In genomic region chr22:10780281-10780680, GRCh38 we compare ENCODE assay signal across 29 cellular contexts.
A peak's percentile ranks its signal among the peaks of the same experiment; 100 is the strongest.
DNase-seq lines count a peak whose midpoint lies in the region; ATAC-seq and TF ChIP-seq lines count a peak whose summit lies in the region.
"Had no signal": no experiment of that assay in that cellular context is flagged by ENCODE, and none has a peak within 500 bp of the region (broad histone marks: within the 10 kb centered on the region; RNA-seq: fewer than 3 reads in every experiment).

No MANE protein-coding gene starts in this region.

- H3K36me3 Mint-ChIP-seq in activated T-cell treated with anti-CD3 and anti-CD28 coated beads, Interleukin-2, amount 50 U/mL, for 4 hours (ENCODE audit: insufficient read depth) = no peaks in the 10 kb centered on the region
- H3K36me3 Mint-ChIP-seq in endodermal cell (ENCODE audit: low read depth) (peaks cover 7% of the 10 kb centered on the region), memory B cell (no peaks in the 10 kb centered on the region)
- H3K36me3 Mint-ChIP-seq: activated naive CD8-positive, alpha-beta T cell had no signal

- H3K4me1 ChIP-seq in endodermal cell (ENCODE audit: control insufficient read depth, insufficient read depth, low read length) (no peaks in the 10 kb centered on the region), upper lobe of right lung (no peaks in the 10 kb centered on the region)
- H3K4me1 ChIP-seq: ascending aorta, esophagus squamous epithelium had no signal

- no peak overlapping the region for H3K27ac ChIP-seq in endodermal cell (ENCODE audit: low read depth, low read length)
- H3K27ac ChIP-seq in upper lobe of right lung = no peak overlapping the region
- H3K27ac ChIP-seq: ascending aorta, cardiac muscle cell, coronary artery, esophagus squamous epithelium, PC-9 had no signal

- DNase-seq in activated T-cell treated with anti-CD3 and anti-CD28 coated beads, Interleukin-2, amount 50 U/mL, for 4 hours = no peak
- no peak for DNase-seq in activated T-cell treated with anti-CD3 and anti-CD28 coated beads, Interleukin-2, amount 50 U/mL, for 48 hours
- DNase-seq in endodermal cell (no peak), memory B cell (ENCODE audit: low spot score in 2 of 2) (no peak), upper lobe of right lung (no peak), NCI-H345 (lab: John Stamatoyannopoulos, UW) (no peak)
- DNase-seq: 8988T; activated CD4-positive, alpha-beta memory T cell treated with anti-CD3 and anti-CD28 coated beads, Interleukin-2, amount 10 ng/mL, durations not matched to agents 7 days and 5 days; activated effector memory CD4-positive, alpha-beta T cell treated with Interleukin-2 at 50 U/mL for 16 hours; CD4-positive, CD25-positive, alpha-beta regulatory T cell; effector memory CD8-positive, alpha-beta T cell; esophagus squamous epithelium; left cardiac atrium; naive thymus-derived CD8-positive, alpha-beta T cell; NCI-H1048; NCI-H187; NCI-H2171 treated with DMSO at 0.1 percent for 48 hours; NCI-H524; PC-9; stimulated activated CD4-positive, alpha-beta T cell treated with anti-CD3 and anti-CD28 coated beads, Interleukin-2, amount 100 ng/mL, for 24 hours; substantia nigra had no signal

- H3K27me3 ChIP-seq in endodermal cell (ENCODE audit: control insufficient read depth, insufficient read depth, low read length, poor library complexity, severe bottlenecking) (no peaks in the 10 kb centered on the region), upper lobe of right lung (no peaks in the 10 kb centered on the region)
- H3K27me3 ChIP-seq: ascending aorta, cardiac muscle cell, esophagus squamous epithelium had no signal

- ATAC-seq in activated T-cell treated with anti-CD3 and anti-CD28 coated beads, Interleukin-2, amount 50 U/mL, for 4 hours = peak; percentile 19 to 27
- peak; percentile 4 for ATAC-seq in memory B cell (ENCODE audit: low read depth)
- ATAC-seq in upper lobe of right lung = peak; percentile 27
- ATAC-seq in GM21381 (IDR thresholded peaks at IDR 0.05; ENCODE audit: unreplicated experiment) = no peak
- ATAC-seq in HG03457 (IDR thresholded peaks at IDR 0.05; ENCODE audit: unreplicated experiment) = no peak
- ATAC-seq: activated CD4-positive, CD25-positive, alpha-beta regulatory T cell treated with anti-CD3 and anti-CD28 coated beads, Interleukin-2, amount 50 U/mL, for 24 hours; effector memory CD8-positive, alpha-beta T cell; GM23338 had no signal

- intact Hi-C loops in upper lobe of right lung (cut with DNase I) = no loop called here

- H3K4me3 ChIP-seq in endodermal cell (ENCODE audit: low read length) = peak overlapping the region; percentile 59
- H3K4me3 ChIP-seq in upper lobe of right lung = no peak overlapping the region
- H3K4me3 ChIP-seq: ascending aorta, cardiac muscle cell, coronary artery, esophagus squamous epithelium, PC-9 had no signal

- peaks cover 82% of the 10 kb centered on the region for H3K9me3 ChIP-seq in endodermal cell (ENCODE audit: control insufficient read depth, low read length)
- peaks cover 5% of the 10 kb centered on the region for H3K9me3 ChIP-seq in upper lobe of right lung

- WGBS in endodermal cell (ENCODE audit: insufficient coverage in 1 of 2, insufficient read length in 1 of 2), 2 experiments = 65 to 66% methylated on average over 8 of the region's 8 CpGs

- H3K27ac Mint-ChIP-seq in endodermal cell (no peak overlapping the region), memory B cell (no peak overlapping the region)
- H3K27ac Mint-ChIP-seq: activated CD4-positive, alpha-beta memory T cell treated with anti-CD3 and anti-CD28 coated beads, Interleukin-2, amount 10 ng/mL, durations not matched to agents 7 days and 5 days; activated naive CD8-positive, alpha-beta T cell; CD4-positive, CD25-positive, alpha-beta regulatory T cell; effector memory CD8-positive, alpha-beta T cell; GM23338; naive thymus-derived CD8-positive, alpha-beta T cell had no signal

- H3K36me3 ChIP-seq in endodermal cell (ENCODE audit: control insufficient read depth, insufficient read depth, low read length) = no peaks in the 10 kb centered on the region
- H3K36me3 ChIP-seq in upper lobe of right lung = no peaks in the 10 kb centered on the region
- H3K36me3 ChIP-seq: ascending aorta, cardiac muscle cell, esophagus squamous epithelium had no signal

- no peaks in the 10 kb centered on the region for H3K4me1 Mint-ChIP-seq in activated T-cell treated with anti-CD3 and anti-CD28 coated beads, Interleukin-2, amount 50 U/mL, for 4 hours (ENCODE audit: low read depth)
- no peaks in the 10 kb centered on the region for H3K4me1 Mint-ChIP-seq in endodermal cell
- no peaks in the 10 kb centered on the region for H3K4me1 Mint-ChIP-seq in memory B cell
- H3K4me1 Mint-ChIP-seq: activated CD4-positive, alpha-beta memory T cell treated with anti-CD3 and anti-CD28 coated beads, Interleukin-2, amount 10 ng/mL, durations not matched to agents 7 days and 5 days; GM23338; naive thymus-derived CD8-positive, alpha-beta T cell had no signal

- H3K27me3 Mint-ChIP-seq in activated T-cell treated with anti-CD3 and anti-CD28 coated beads, Interleukin-2, amount 50 U/mL, for 4 hours (ENCODE audit: low read depth) = no peaks in the 10 kb centered on the region
- H3K27me3 Mint-ChIP-seq in endodermal cell (ENCODE audit: insufficient read depth) (no peaks in the 10 kb centered on the region), memory B cell (no peaks in the 10 kb centered on the region)
- H3K27me3 Mint-ChIP-seq: activated CD4-positive, alpha-beta memory T cell treated with anti-CD3 and anti-CD28 coated beads, Interleukin-2, amount 10 ng/mL, durations not matched to agents 7 days and 5 days; activated naive CD8-positive, alpha-beta T cell; CD4-positive, CD25-positive, alpha-beta regulatory T cell; effector memory CD8-positive, alpha-beta T cell; naive thymus-derived CD8-positive, alpha-beta T cell had no signal

- peaks cover 42% of the 10 kb centered on the region for H3K9me3 Mint-ChIP-seq in activated T-cell treated with anti-CD3 and anti-CD28 coated beads, Interleukin-2, amount 50 U/mL, for 4 hours
- H3K9me3 Mint-ChIP-seq in endodermal cell = peaks cover 89% of the 10 kb centered on the region
- H3K9me3 Mint-ChIP-seq in memory B cell = peaks cover 11% of the 10 kb centered on the region

- no peak overlapping the region for H3K4me3 Mint-ChIP-seq in activated T-cell treated with anti-CD3 and anti-CD28 coated beads, Interleukin-2, amount 50 U/mL, for 4 hours
- H3K4me3 Mint-ChIP-seq in endodermal cell (no peak overlapping the region), memory B cell (no peak overlapping the region)
- H3K4me3 Mint-ChIP-seq: activated CD4-positive, alpha-beta memory T cell treated with anti-CD3 and anti-CD28 coated beads, Interleukin-2, amount 10 ng/mL, durations not matched to agents 7 days and 5 days; activated naive CD8-positive, alpha-beta T cell; CD4-positive, CD25-positive, alpha-beta regulatory T cell; effector memory CD8-positive, alpha-beta T cell; GM23338; naive thymus-derived CD8-positive, alpha-beta T cell had no signal

- no peak overlapping the region for H3K9ac ChIP-seq in endodermal cell (ENCODE audit: extremely low read depth, low read length, poor library complexity, severe bottlenecking)

- TF ChIP-seq CTCF in endodermal cell (conservative IDR thresholded peaks at IDR 0.05) (no peak), upper lobe of right lung (IDR thresholded peaks at IDR 0.05) (no peak)

Comparison
In these comparisons a context has a peak if more than half of its experiments do, and no peak if none do; other contexts are left out.
1. ATAC-seq: peak in activated T-cell treated with anti-CD3 and anti-CD28 coated beads, Interleukin-2, amount 50 U/mL, for 4 hours (2 of 2), memory B cell (single experiment) and upper lobe of right lung (single experiment); none in GM21381 (single experiment) and HG03457 (single experiment).